Comparison of ENCODE assay signal across 14 cellular contexts in the genomic region with DNA sequence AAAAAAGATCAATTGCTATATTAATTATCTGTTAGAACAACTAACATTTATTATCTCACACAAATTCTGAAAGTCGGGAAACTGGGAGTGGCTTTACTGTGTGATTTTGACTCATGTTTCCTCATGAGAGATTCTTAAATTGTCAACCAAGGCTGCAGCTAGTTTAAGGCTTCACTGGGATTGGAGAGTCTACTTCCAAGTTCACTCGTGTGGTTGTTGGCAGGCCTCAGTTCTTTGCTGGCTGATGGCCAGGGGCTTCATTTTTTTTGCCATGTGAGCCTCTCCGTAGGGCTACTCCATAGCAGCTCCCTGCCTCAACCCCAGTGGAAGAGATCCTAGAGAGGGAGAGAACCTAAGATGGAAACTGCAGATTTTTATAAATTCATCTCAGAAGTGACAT. TPM values are rescaled to one million over a fixed set of nuclear protein-coding genes. Genes with fewer than 3 reads are reported as not detected.
A peak's percentile ranks its signal among the peaks of the same experiment; 100 is the strongest.
DNase-seq lines count a peak whose midpoint lies in the region; ATAC-seq and TF ChIP-seq lines count a peak whose summit lies in the region.
"Had no signal": no experiment of that assay in that cellular context is flagged by ENCODE, and none has a peak within 500 bp of the region (broad histone marks: within the 10 kb centered on the region; RNA-seq: fewer than 3 reads in every experiment).

No MANE protein-coding gene starts in this region.

- DNase-seq in AG10803 (ENCODE audit: low read depth) (peak; percentile 37), T-helper 17 cell (no peak), fibroblast of the conjunctiva (ENCODE audit: low read depth) (peak; percentile 61), ovary (peak; percentile 43 to 76 (median 73)), HuH-7 (ENCODE audit: low spot score) (no peak), cerebellar nuclear complex (lab: John Stamatoyannopoulos, UW) (no peak)
- DNase-seq: activated CD8-positive, alpha-beta T cell treated with anti-CD3 and anti-CD28 coated beads, Interleukin-2, amount 10 ng/mL, durations not matched to agents 7 days and 5 days; NCI-H1105 treated with DMSO at 0.1 percent for 48 hours; retina had no signal

- peaks cover 3% of the 10 kb centered on the region for H3K4me1 ChIP-seq in ovary (ENCODE audit: insufficient read depth)

- H3K4me3 Mint-ChIP-seq in T-helper 17 cell: peak overlapping the region; percentile 25
- H3K4me3 Mint-ChIP-seq: activated CD8-positive, alpha-beta T cell treated with anti-CD3 and anti-CD28 coated beads, Interleukin-2, amount 10 ng/mL, durations not matched to agents 7 days and 5 days; brain; stimulated activated memory B cell treated with anti-CD40 and anti-IgM and Interleukin-4, amounts not matched to agents 10 μg/mL and 1 μg/mL and 100 μg/mL, for 72 hours had no signal

- no peak overlapping the region for H3K27ac Mint-ChIP-seq in T-helper 17 cell
- H3K27ac Mint-ChIP-seq: activated CD8-positive, alpha-beta T cell treated with anti-CD3 and anti-CD28 coated beads, Interleukin-2, amount 10 ng/mL, durations not matched to agents 7 days and 5 days; stimulated activated memory B cell treated with anti-CD40 and anti-IgM and Interleukin-4, amounts not matched to agents 10 μg/mL and 1 μg/mL and 100 μg/mL, for 72 hours had no signal

- no peak for TF ChIP-seq CTCF in AG10803 (conservative IDR thresholded peaks at IDR 0.05; ENCODE audit: low read length)
- no peak for TF ChIP-seq CTCF in ovary (IDR thresholded peaks at IDR 0.05)

- ATAC-seq in T-helper 17 cell: no peak
- ATAC-seq in GM18873 (IDR thresholded peaks at IDR 0.05; ENCODE audit: low FRiP score, unreplicated experiment): no peak
- ATAC-seq in HG02763 (IDR thresholded peaks at IDR 0.05; ENCODE audit: unreplicated experiment): no peak
- ATAC-seq: activated CD8-positive, alpha-beta T cell treated with anti-CD3 and anti-CD28 coated beads, Interleukin-2, amount 10 ng/mL, durations not matched to agents 7 days and 5 days; stimulated activated memory B cell treated with anti-CD40 and anti-IgM and Interleukin-4, amounts not matched to agents 10 μg/mL and 1 μg/mL and 100 μg/mL, for 72 hours had no signal

- H3K27me3 Mint-ChIP-seq in T-helper 17 cell: no peaks in the 10 kb centered on the region
- H3K27me3 Mint-ChIP-seq: brain; stimulated activated memory B cell treated with anti-CD40 and anti-IgM and Interleukin-4, amounts not matched to agents 10 μg/mL and 1 μg/mL and 100 μg/mL, for 72 hours had no signal

- TF ChIP-seq EP300 in ovary (IDR thresholded peaks at IDR 0.05): no peak

- whole genome bisulfite sequencing in ovary, 3 donors: 10 to 13% (median 13%) methylated on average over 3 of the region's 3 CpGs

- H3K27me3 ChIP-seq in ovary: no peaks in the 10 kb centered on the region
- H3K27me3 ChIP-seq: SJSA1 had no signal

- no peaks in the 10 kb centered on the region for H3K36me3 ChIP-seq in ovary
- H3K36me3 ChIP-seq: SJSA1 had no signal

- intact Hi-C loops in ovary (cut with DNase I): no loop called here

- no peak overlapping the region for H3K4me3 ChIP-seq in AG10803 (ENCODE audit: low read length)
- no peak overlapping the region for H3K4me3 ChIP-seq in ovary
- H3K4me3 ChIP-seq: SJSA1 had no signal

- TF ChIP-seq POLR2A in ovary (IDR thresholded peaks at IDR 0.05): no peak

- no peaks in the 10 kb centered on the region for H3K36me3 Mint-ChIP-seq in T-helper 17 cell (ENCODE audit: low read depth)

- H3K27ac ChIP-seq in ovary: no peak overlapping the region
- H3K27ac ChIP-seq: SJSA1 had no signal

- no peaks in the 10 kb centered on the region for H3K9me3 ChIP-seq in T-helper 17 cell (ENCODE audit: control insufficient read depth, low read length, poor library complexity, severe bottlenecking)
- no peaks in the 10 kb centered on the region for H3K9me3 ChIP-seq in ovary
- H3K9me3 ChIP-seq: SJSA1 had no signal

- peaks cover 31% of the 10 kb centered on the region for H3K4me1 Mint-ChIP-seq in T-helper 17 cell

RNA-seq across cellular contexts. Expression of a gene that starts 24.5 kb away (rescaled TPM):
- 10 to 100 TPM; 37.2 to 48.7 TPM for total RNA-seq in T-helper 17 cell
- total RNA-seq in ovary: 10 to 100 TPM in 6 of 7 donors, 1 to 10 TPM in 1; 7.7 to 25.0 (median 15.9) TPM
- polyA plus RNA-seq in ovary: 10 to 100 TPM; 20.2 to 21.3 TPM

Comparison
In these comparisons a context has a peak if more than half of its experiments do, and no peak if none do; other contexts are left out.
1. DNase-seq: peak in AG10803 (single experiment), fibroblast of the conjunctiva (single experiment) and ovary (5 of 5); none in T-helper 17 cell (0 of 3), HuH-7 (single experiment) and cerebellar nuclear complex (0 of 2).